1 cellular context compared by ENCODE assay signal in the genomic region with DNA sequence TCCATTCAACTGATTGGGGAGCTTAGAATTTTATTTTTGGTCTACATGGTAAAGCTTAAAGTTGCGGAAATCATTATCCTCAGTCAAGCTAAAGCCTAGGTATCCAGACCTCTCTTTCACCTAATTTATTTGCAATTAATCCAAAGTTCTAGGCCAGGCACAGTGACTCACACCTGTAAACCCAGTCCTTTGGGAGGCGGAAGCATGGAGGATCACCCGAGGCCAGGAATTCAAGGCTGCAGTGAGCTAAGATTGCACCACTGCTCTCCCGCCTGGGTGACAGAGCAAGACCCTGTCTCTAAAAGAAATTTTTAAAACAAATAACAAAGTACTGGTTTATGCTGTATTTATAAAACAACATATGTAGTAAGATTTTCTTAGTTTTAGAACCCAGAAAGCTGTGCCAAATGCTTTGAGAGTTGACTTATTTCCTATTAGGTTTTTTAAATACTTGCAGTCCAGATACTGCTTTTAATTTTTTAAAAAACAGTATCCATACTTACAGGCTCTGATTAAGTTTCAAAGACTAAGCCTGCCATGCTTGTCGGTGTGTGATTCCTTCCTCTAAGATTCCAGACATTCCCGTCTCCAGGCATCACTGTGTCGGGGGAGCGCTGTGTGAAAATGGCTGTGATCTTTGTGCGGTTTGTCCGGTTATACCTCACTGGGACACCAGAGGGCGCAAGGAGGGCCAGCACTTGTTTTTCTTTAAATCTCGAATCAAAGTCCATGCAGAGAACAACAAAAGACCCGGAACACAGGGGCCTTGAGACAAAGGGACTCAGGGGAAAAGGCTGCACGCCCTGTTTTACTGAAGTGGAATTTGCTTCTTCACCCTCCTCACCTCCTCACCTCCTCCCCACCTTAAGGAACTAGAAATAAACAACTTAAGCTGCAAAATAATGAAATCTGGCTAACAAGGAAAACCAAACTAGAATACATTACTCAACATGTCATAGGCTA.
TF ChIP-seq lines count a peak whose summit lies in the region.

No MANE protein-coding gene starts in this region.

TF ChIP-seq in SK-N-SH, 30 proteins besides CTCF, POLR2A, EP300 and RAD21:
- TF ChIP-seq RCOR1 (IDR thresholded peaks at IDR 0.05; ENCODE audit: low read length) (no peak), TAF1 (IDR thresholded peaks at IDR 0.05; ENCODE audit: borderline replicate concordance, low read depth, low read length) (peak; percentile 87), RFX5 (IDR thresholded peaks at IDR 0.05; ENCODE audit: low read length) (peak; percentile 39; the same call in 1 of the 2 replicates), RXRA (IDR thresholded peaks at IDR 0.05; ENCODE audit: borderline replicate concordance, low read depth) (no peak), FOSL2 (IDR thresholded peaks at IDR 0.05; ENCODE audit: borderline replicate concordance, low read depth) (no peak), TEAD4 (IDR thresholded peaks at IDR 0.05; ENCODE audit: borderline replicate concordance, insufficient read depth) (no peak), NFIC (IDR thresholded peaks at IDR 0.05; ENCODE audit: borderline replicate concordance) (peak; percentile 8; the same call in 1 of the 2 replicates), ELF1 (IDR thresholded peaks at IDR 0.05) (peak; percentile 52), FOXM1 (IDR thresholded peaks at IDR 0.05; ENCODE audit: low read depth) (peak; percentile 100), EZH2phosphoT487 (IDR thresholded peaks at IDR 0.05; ENCODE audit: borderline replicate concordance, low read depth) (no peak), SMC3 (IDR thresholded peaks at IDR 0.05; ENCODE audit: low read depth, low read length) (peak; percentile 87), NRF1 (IDR thresholded peaks at IDR 0.05; ENCODE audit: low read depth, low read length) (no peak), YY1 (IDR thresholded peaks at IDR 0.05; ENCODE audit: low read depth) (peak; percentile 77), FOXJ3 (CRISPR knock-in tag; IDR thresholded peaks at IDR 0.05) (no peak), MXI1 (IDR thresholded peaks at IDR 0.05; ENCODE audit: low read depth, low read length) (peak; percentile 45; the same call in 1 of the 2 replicates), CHD2 (IDR thresholded peaks at IDR 0.05; ENCODE audit: low read length, partially characterized antibody) (no peak), GATA2 (CRISPR knock-in tag; IDR thresholded peaks at IDR 0.05) (no peak), SIN3A (IDR thresholded peaks at IDR 0.05; ENCODE audit: borderline replicate concordance, low read depth, low read length) (peak; percentile 49; the same call in 1 of the 2 replicates), MEF2A (IDR thresholded peaks at IDR 0.05; ENCODE audit: borderline replicate concordance, low read depth) (no peak; the same call in 1 of the 2 replicates), TCF12 (IDR thresholded peaks at IDR 0.05) (peak; percentile 32; the same call in 1 of the 2 replicates), JUND (IDR thresholded peaks at IDR 0.05) (no peak), GABPA (IDR thresholded peaks at IDR 0.05; ENCODE audit: low read depth) (no peak), POLR2AphosphoS5 (IDR thresholded peaks at IDR 0.05; ENCODE audit: low read depth, low read length) (peak; percentile 78)
- TF ChIP-seq, protein P1, sequence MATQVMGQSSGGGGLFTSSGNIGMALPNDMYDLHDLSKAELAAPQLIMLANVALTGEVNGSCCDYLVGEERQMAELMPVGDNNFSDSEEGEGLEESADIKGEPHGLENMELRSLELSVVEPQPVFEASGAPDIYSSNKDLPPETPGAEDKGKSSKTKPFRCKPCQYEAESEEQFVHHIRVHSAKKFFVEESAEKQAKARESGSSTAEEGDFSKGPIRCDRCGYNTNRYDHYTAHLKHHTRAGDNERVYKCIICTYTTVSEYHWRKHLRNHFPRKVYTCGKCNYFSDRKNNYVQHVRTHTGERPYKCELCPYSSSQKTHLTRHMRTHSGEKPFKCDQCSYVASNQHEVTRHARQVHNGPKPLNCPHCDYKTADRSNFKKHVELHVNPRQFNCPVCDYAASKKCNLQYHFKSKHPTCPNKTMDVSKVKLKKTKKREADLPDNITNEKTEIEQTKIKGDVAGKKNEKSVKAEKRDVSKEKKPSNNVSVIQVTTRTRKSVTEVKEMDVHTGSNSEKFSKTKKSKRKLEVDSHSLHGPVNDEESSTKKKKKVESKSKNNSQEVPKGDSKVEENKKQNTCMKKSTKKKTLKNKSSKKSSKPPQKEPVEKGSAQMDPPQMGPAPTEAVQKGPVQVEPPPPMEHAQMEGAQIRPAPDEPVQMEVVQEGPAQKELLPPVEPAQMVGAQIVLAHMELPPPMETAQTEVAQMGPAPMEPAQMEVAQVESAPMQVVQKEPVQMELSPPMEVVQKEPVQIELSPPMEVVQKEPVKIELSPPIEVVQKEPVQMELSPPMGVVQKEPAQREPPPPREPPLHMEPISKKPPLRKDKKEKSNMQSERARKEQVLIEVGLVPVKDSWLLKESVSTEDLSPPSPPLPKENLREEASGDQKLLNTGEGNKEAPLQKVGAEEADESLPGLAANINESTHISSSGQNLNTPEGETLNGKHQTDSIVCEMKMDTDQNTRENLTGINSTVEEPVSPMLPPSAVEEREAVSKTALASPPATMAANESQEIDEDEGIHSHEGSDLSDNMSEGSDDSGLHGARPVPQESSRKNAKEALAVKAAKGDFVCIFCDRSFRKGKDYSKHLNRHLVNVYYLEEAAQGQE (IDR thresholded peaks at IDR 0.05; ENCODE audit: low read depth, low read length) = peak; percentile 50; the same call in 1 of the 2 replicates
- TF ChIP-seq, protein P2, sequence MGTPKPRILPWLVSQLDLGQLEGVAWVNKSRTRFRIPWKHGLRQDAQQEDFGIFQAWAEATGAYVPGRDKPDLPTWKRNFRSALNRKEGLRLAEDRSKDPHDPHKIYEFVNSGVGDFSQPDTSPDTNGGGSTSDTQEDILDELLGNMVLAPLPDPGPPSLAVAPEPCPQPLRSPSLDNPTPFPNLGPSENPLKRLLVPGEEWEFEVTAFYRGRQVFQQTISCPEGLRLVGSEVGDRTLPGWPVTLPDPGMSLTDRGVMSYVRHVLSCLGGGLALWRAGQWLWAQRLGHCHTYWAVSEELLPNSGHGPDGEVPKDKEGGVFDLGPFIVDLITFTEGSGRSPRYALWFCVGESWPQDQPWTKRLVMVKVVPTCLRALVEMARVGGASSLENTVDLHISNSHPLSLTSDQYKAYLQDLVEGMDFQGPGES (IDR thresholded peaks at IDR 0.05; ENCODE audit: low read depth, low read length) = no peak
- TF ChIP-seq, protein P3, sequence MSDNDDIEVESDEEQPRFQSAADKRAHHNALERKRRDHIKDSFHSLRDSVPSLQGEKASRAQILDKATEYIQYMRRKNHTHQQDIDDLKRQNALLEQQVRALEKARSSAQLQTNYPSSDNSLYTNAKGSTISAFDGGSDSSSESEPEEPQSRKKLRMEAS (IDR thresholded peaks at IDR 0.05; ENCODE audit: low read depth) = no peak; the same call in 1 of the 2 replicates
- TF ChIP-seq, protein P4, sequence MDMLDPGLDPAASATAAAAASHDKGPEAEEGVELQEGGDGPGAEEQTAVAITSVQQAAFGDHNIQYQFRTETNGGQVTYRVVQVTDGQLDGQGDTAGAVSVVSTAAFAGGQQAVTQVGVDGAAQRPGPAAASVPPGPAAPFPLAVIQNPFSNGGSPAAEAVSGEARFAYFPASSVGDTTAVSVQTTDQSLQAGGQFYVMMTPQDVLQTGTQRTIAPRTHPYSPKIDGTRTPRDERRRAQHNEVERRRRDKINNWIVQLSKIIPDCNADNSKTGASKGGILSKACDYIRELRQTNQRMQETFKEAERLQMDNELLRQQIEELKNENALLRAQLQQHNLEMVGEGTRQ (IDR thresholded peaks at IDR 0.05; ENCODE audit: borderline replicate concordance, low read depth, low read length) = no peak
- TF ChIP-seq, protein P5, sequence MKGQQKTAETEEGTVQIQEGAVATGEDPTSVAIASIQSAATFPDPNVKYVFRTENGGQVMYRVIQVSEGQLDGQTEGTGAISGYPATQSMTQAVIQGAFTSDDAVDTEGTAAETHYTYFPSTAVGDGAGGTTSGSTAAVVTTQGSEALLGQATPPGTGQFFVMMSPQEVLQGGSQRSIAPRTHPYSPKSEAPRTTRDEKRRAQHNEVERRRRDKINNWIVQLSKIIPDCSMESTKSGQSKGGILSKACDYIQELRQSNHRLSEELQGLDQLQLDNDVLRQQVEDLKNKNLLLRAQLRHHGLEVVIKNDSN (IDR thresholded peaks at IDR 0.05; ENCODE audit: borderline replicate concordance, low read depth) = no peak
- TF ChIP-seq, protein P6, sequence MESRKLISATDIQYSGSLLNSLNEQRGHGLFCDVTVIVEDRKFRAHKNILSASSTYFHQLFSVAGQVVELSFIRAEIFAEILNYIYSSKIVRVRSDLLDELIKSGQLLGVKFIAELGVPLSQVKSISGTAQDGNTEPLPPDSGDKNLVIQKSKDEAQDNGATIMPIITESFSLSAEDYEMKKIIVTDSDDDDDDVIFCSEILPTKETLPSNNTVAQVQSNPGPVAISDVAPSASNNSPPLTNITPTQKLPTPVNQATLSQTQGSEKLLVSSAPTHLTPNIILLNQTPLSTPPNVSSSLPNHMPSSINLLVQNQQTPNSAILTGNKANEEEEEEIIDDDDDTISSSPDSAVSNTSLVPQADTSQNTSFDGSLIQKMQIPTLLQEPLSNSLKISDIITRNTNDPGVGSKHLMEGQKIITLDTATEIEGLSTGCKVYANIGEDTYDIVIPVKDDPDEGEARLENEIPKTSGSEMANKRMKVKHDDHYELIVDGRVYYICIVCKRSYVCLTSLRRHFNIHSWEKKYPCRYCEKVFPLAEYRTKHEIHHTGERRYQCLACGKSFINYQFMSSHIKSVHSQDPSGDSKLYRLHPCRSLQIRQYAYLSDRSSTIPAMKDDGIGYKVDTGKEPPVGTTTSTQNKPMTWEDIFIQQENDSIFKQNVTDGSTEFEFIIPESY (IDR thresholded peaks at IDR 0.05; ENCODE audit: borderline replicate concordance, low read depth) = no peak
- TF ChIP-seq, protein P7, sequence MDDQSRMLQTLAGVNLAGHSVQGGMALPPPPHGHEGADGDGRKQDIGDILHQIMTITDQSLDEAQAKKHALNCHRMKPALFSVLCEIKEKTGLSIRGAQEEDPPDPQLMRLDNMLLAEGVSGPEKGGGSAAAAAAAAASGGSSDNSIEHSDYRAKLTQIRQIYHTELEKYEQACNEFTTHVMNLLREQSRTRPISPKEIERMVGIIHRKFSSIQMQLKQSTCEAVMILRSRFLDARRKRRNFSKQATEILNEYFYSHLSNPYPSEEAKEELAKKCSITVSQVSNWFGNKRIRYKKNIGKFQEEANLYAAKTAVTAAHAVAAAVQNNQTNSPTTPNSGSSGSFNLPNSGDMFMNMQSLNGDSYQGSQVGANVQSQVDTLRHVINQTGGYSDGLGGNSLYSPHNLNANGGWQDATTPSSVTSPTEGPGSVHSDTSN (IDR thresholded peaks at IDR 0.05) = no peak
